In the genomic region with DNA sequence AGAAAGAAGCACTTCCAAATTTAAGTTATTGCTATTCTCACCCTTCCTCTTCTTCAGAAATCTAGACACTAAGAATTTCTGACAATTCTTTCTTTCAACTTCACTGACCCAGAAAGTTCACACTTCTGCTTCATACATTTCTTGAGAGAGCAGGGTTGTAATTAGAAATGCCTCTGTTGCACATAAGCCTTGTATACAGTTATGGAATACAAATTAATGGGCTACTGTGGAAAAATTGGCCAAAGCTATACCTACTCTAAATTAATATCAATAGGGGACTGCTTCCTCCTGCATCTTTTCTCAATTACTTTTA, we compare ENCODE assay signal across 1 cellular context.
TF ChIP-seq lines count a peak whose summit lies in the region.

No MANE protein-coding gene starts in this region.

TF ChIP-seq in endothelial cell of umbilical vein, 7 proteins besides CTCF, POLR2A, EP300 and RAD21:
- TF ChIP-seq FOS (IDR thresholded peaks at IDR 0.05; ENCODE audit: borderline replicate concordance, insufficient read depth, low read length) (no peak), POLR2AphosphoS5 (IDR thresholded peaks at IDR 0.05; ENCODE audit: insufficient read depth, low read depth, low read length) (no peak), JUN (IDR thresholded peaks at IDR 0.05; ENCODE audit: borderline replicate concordance, insufficient read depth, insufficient read length, low read depth) (no peak), GATA2 (IDR thresholded peaks at IDR 0.05; ENCODE audit: insufficient read depth, insufficient read length, low read depth, low read length) (no peak), EZH2 (IDR thresholded peaks at IDR 0.05; ENCODE audit: borderline replicate concordance, low read depth, low read length, severe bottlenecking) (no peak), MYC (IDR thresholded peaks at IDR 0.05; ENCODE audit: low read depth, low read length) (no peak)
- TF ChIP-seq, protein P1, sequence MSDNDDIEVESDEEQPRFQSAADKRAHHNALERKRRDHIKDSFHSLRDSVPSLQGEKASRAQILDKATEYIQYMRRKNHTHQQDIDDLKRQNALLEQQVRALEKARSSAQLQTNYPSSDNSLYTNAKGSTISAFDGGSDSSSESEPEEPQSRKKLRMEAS (IDR thresholded peaks at IDR 0.05; ENCODE audit: insufficient read depth, insufficient read length), result no peak
